Comparison of ENCODE assay signal across 8 cellular contexts in genomic region chr1:906532-907420, GRCh38. TPM values are rescaled to one million over a fixed set of nuclear protein-coding genes. Genes with fewer than 3 reads are reported as not detected.
DNase-seq lines count a peak whose midpoint lies in the region; ATAC-seq, FAIRE-seq and TF ChIP-seq lines count a peak whose summit lies in the region.

No MANE protein-coding gene starts in this region.

- no peaks in the 10 kb centered on the region for H3K9me3 ChIP-seq in CD4-positive, alpha-beta T cell (ENCODE audit: control insufficient read depth, low read length)
- H3K9me3 ChIP-seq in ascending aorta, result no peaks in the 10 kb centered on the region
- H3K9me3 ChIP-seq in HepG2 (ENCODE audit: low read length), result no peaks in the 10 kb centered on the region

- no peak overlapping the region for H3K4me2 ChIP-seq in HepG2 (ENCODE audit: low read depth, low read length)

- H4K20me1 ChIP-seq in HepG2 (ENCODE audit: insufficient read depth, low read length), result no peaks in the 10 kb centered on the region

- H3K27ac Mint-ChIP-seq in CD4-positive, alpha-beta T cell, result no peak overlapping the region
- H3K27ac Mint-ChIP-seq in activated CD4-positive, alpha-beta T cell treated with anti-CD3 and anti-CD28 coated beads, Interleukin-2, amount 10 ng/mL, durations not matched to agents 7 days and 5 days, result no peak overlapping the region

- WGBS in HepG2 (ENCODE audit: low lambda C conversion rate), result under 1% methylated on average over 12 of the region's 20 CpGs

- H3K4me1 Mint-ChIP-seq in CD4-positive, alpha-beta T cell (ENCODE audit: low read depth), result peaks cover 15% of the 10 kb centered on the region
- H3K4me1 Mint-ChIP-seq in activated CD4-positive, alpha-beta T cell treated with anti-CD3 and anti-CD28 coated beads, Interleukin-2, amount 10 ng/mL, durations not matched to agents 7 days and 5 days, result peaks cover 11% of the 10 kb centered on the region

- no peak overlapping the region for H3K4me3 ChIP-seq in ascending aorta
- H3K4me3 ChIP-seq in HepG2 (replicated peaks in 1 of 3; ENCODE audit: insufficient read depth in 1 of 3, low read depth in 2 of 3, low read length in 3 of 3), result no peak overlapping the region

- peaks cover 44% of the 10 kb centered on the region for H3K27me3 ChIP-seq in CD4-positive, alpha-beta T cell (ENCODE audit: control insufficient read depth, insufficient read depth, low read length)
- no peaks in the 10 kb centered on the region for H3K27me3 ChIP-seq in ascending aorta
- peaks cover 20 to 67% of the 10 kb centered on the region in 2 experiments; a peak in 4 of 5 replicates for H3K27me3 ChIP-seq in HepG2 (ENCODE audit: control insufficient read depth in 1 of 2, insufficient read depth in 2 of 2, low read length in 2 of 2)

- no peaks in the 10 kb centered on the region for H3K9me3 Mint-ChIP-seq in CD4-positive, alpha-beta T cell
- H3K9me3 Mint-ChIP-seq in activated CD4-positive, alpha-beta T cell treated with anti-CD3 and anti-CD28 coated beads, Interleukin-2, amount 10 ng/mL, durations not matched to agents 7 days and 5 days, result no peaks in the 10 kb centered on the region

- TF ChIP-seq CTCF in CD4-positive, alpha-beta T cell (IDR thresholded peaks at IDR 0.05), result no peak
- TF ChIP-seq CTCF in ascending aorta (IDR thresholded peaks at IDR 0.05) (no peak), HepG2 (CRISPR knock-in tag; IDR thresholded peaks at IDR 0.05) (no peak)

- TF ChIP-seq POLR2A in HepG2 (IDR thresholded peaks at IDR 0.05; ENCODE audit: insufficient read depth in 1 of 2, low read depth in 2 of 2, low read length in 2 of 2), result no peak

- peaks cover 52% of the 10 kb centered on the region for H3K27me3 Mint-ChIP-seq in CD4-positive, alpha-beta T cell
- H3K27me3 Mint-ChIP-seq in activated CD4-positive, alpha-beta T cell treated with anti-CD3 and anti-CD28 coated beads, Interleukin-2, amount 10 ng/mL, durations not matched to agents 7 days and 5 days, result peaks cover 43% of the 10 kb centered on the region

- POLR2A ChIA-PET in CD4-positive, alpha-beta T cell (lab: Charles Lee), result no interaction called here
- POLR2A ChIA-PET in HepG2 (lab: Yijun Ruan, JAX), result interaction anchor here (0.9 kb wide), 1 partner anchor 32 kb away, joined by 3 read pairs; no protein-coding TSS in a partner anchor
- POLR2A ChIA-PET in activated CD4-positive, alpha-beta T cell treated with anti-CD3 and anti-CD28 coated beads, Interleukin-2, amount 10 ng/mL, durations not matched to agents 7 days and 5 days (lab: Charles Lee), result no interaction called here

- TF ChIP-seq RAD21 in HepG2 (CRISPR knock-in tag; IDR thresholded peaks at IDR 0.05), result no peak

- DNase-seq in CD4-positive, alpha-beta T cell, result peak in 1 of 10 experiments; percentile 22
- DNase-seq in KG1 (lab: John Stamatoyannopoulos, UW), result peak; percentile 49
- DNase-seq in ascending aorta (ENCODE audit: low spot score in 2 of 2), result peak; percentile 21 to 75
- no peak for DNase-seq in HepG2 (ENCODE audit: low spot score)
- DNase-seq in NCI-H345 (lab: John Stamatoyannopoulos, UW), result no peak
- no peak for DNase-seq in activated CD4-positive, alpha-beta T cell treated with anti-CD3 and anti-CD28 coated beads, Interleukin-2, amount 10 ng/mL, durations not matched to agents 7 days and 5 days
- no peak for DNase-seq in OCI-M2 (lab: John Stamatoyannopoulos, UW; ENCODE audit: unreplicated experiment)

- intact Hi-C loops in CD4-positive, alpha-beta T cell (cut with DNase I, micrococcal nuclease), result loop anchor here in 1 of 2 experiments (5.0 to 10.0 kb wide), 2 partner anchors 51 to 158 kb away; partner anchors contain the start of gene NOC2L
- intact Hi-C loops in ascending aorta (cut with DNase I), result loop anchor here (5.0 kb wide), 1 partner anchor 51 kb away; the partner anchor contains the start of gene NOC2L
- intact Hi-C loops in HepG2 (cut with micrococcal nuclease; ENCODE audit: unreplicated experiment), result no loop called here

- H3K36me3 ChIP-seq in ascending aorta (no peaks in the 10 kb centered on the region), HepG2 (replicated peaks in 1 of 2; ENCODE audit: control insufficient read depth in 1 of 2, insufficient read depth in 2 of 2, low read length in 2 of 2) (no peaks in the 10 kb centered on the region)

- no TSS peak for BruUV-seq in HepG2 (replicated peaks; lab: Mats Ljungman, UMichigan)

- ATAC-seq in CD4-positive, alpha-beta T cell (ENCODE audit: poor library complexity), result no peak
- ATAC-seq in HepG2 (peak; percentile 48), HG02571 (IDR thresholded peaks at IDR 0.05; ENCODE audit: unreplicated experiment) (no peak)

- H3K36me3 Mint-ChIP-seq in CD4-positive, alpha-beta T cell (ENCODE audit: low read depth), result no peaks in the 10 kb centered on the region
- no peaks in the 10 kb centered on the region for H3K36me3 Mint-ChIP-seq in activated CD4-positive, alpha-beta T cell treated with anti-CD3 and anti-CD28 coated beads, Interleukin-2, amount 10 ng/mL, durations not matched to agents 7 days and 5 days (ENCODE audit: low read depth)

- peak overlapping the region; percentile 25 for H3K4me3 Mint-ChIP-seq in CD4-positive, alpha-beta T cell
- H3K4me3 Mint-ChIP-seq in activated CD4-positive, alpha-beta T cell treated with anti-CD3 and anti-CD28 coated beads, Interleukin-2, amount 10 ng/mL, durations not matched to agents 7 days and 5 days, result no peak overlapping the region

- no peaks in the 10 kb centered on the region for H3K79me2 ChIP-seq in HepG2 (ENCODE audit: insufficient read depth, low read length)

- CTCF ChIA-PET in CD4-positive, alpha-beta T cell (lab: Charles Lee), result no interaction called here
- CTCF ChIA-PET in HepG2 (lab: Yijun Ruan, JAX; ENCODE audit: low intra/inter-chr PET ratio, low total read pairs), result no interaction called here
- CTCF ChIA-PET in activated CD4-positive, alpha-beta T cell treated with anti-CD3 and anti-CD28 coated beads, Interleukin-2, amount 10 ng/mL, durations not matched to agents 7 days and 5 days (lab: Charles Lee), result interaction anchor here (0.7 to 2.5 kb wide), 5 partner anchors 8 to 99 kb away, joined by 3 to 8 read pairs (median 3); no protein-coding TSS in a partner anchor

- in situ Hi-C loops in HepG2 (cut with HindIII; ENCODE audit: extremely low pct_ligation_motif_present, low pct_unique_long_range_greater_than_20kb), result no loop called here

- no peak overlapping the region for H3K27ac ChIP-seq in CD4-positive, alpha-beta T cell (ENCODE audit: low read depth, low read length)
- no peak overlapping the region for H3K27ac ChIP-seq in ascending aorta
- no peak overlapping the region for H3K27ac ChIP-seq in HepG2 (ENCODE audit: extremely low read length, insufficient read depth, low read length)

- TF ChIP-seq EP300 in HepG2 (IDR thresholded peaks at IDR 0.05; ENCODE audit: low read depth in 2 of 2, low read length in 2 of 2), result no peak
- no peak for TF ChIP-seq EP300 in HepG2 (CRISPR knock-in tag; IDR thresholded peaks at IDR 0.05; ENCODE audit: borderline replicate concordance)

- peaks cover 0 to 3% of the 10 kb centered on the region in 2 donors for H3K4me1 ChIP-seq in ascending aorta
- H3K4me1 ChIP-seq in HepG2 (ENCODE audit: insufficient read depth, low read length), result peaks cover 35% of the 10 kb centered on the region

- no peak overlapping the region for H2AFZ ChIP-seq in HepG2 (ENCODE audit: low read length)

- no peak overlapping the region for H3K9ac ChIP-seq in HepG2 (ENCODE audit: insufficient read depth, low read depth, low read length)

- FAIRE-seq in HepG2 (lab: Jason Lieb, UNC), result no peak

RNA-seq across cellular contexts. Expression of gene SAMD11, which starts 16.9 kb away (rescaled TPM):
- not detected for total RNA-seq in CD4-positive, alpha-beta T cell
- total RNA-seq in ascending aorta, result 9.7 TPM
- 0.11 TPM in 1 of 2 replicates, not detected in the other for total RNA-seq in HepG2 (2016; rRNA removed; fragmentation: Illumina TruSeq; extraction: Trizol)
- total RNA-seq in HepG2 (2016; cell fraction: cytosol; rRNA removed; fragmentation: Illumina TruSeq; extraction: Trizol; ENCODE audit: low read depth), result not detected in 2 replicates
- total RNA-seq in HepG2 (2016; cell fraction: insoluble cytoplasmic fraction; rRNA removed; fragmentation: Illumina TruSeq; extraction: Trizol), result 0.13 TPM in 1 of 2 replicates, not detected in the other
- not detected in 2 replicates for total RNA-seq in HepG2 (2016; cell fraction: membrane; rRNA removed; fragmentation: Illumina TruSeq; extraction: Trizol)
- not detected in 2 replicates for total RNA-seq in HepG2 (2016; cell fraction: nucleus; rRNA removed; fragmentation: Illumina TruSeq; extraction: Trizol)
- 0.09 TPM in 1 of 2 replicates, not detected in the other for polyA plus RNA-seq in HepG2 (2011; rRNA removed)
- 0.09 and 0.24 TPM in 2 replicates for polyA plus RNA-seq in HepG2 (2011; cell fraction: cytosol; rRNA removed)
- polyA plus RNA-seq in HepG2 (2011; cell fraction: nucleus; rRNA removed), result 0.10 and 0.37 TPM in 2 replicates
- polyA plus RNA-seq in HepG2 (2012), result not detected in 2 replicates
- not detected in 2 replicates for polyA plus RNA-seq in HepG2 (2016; cell fraction: cytosol; fragmentation: Illumina TruSeq; extraction: Trizol; ENCODE audit: low read depth)
- not detected in 2 replicates for polyA plus RNA-seq in HepG2 (2016; cell fraction: insoluble cytoplasmic fraction; fragmentation: Illumina TruSeq; extraction: Trizol; ENCODE audit: low read depth)
- not detected in 2 replicates for polyA plus RNA-seq in HepG2 (2016; cell fraction: membrane; fragmentation: Illumina TruSeq; extraction: Trizol; ENCODE audit: low read depth)
- not detected in 2 replicates for polyA plus RNA-seq in HepG2 (2016; cell fraction: nucleus; fragmentation: Illumina TruSeq; extraction: Trizol; ENCODE audit: insufficient read depth, low read depth)
- 19.7 TPM in 1 of 2 replicates, not detected in the other for polyA minus RNA-seq in HepG2 (2011; rRNA and poly(A)+ RNA removed; ENCODE audit: low replicate concordance)
- 0.99 and 1.4 TPM in 2 replicates for polyA minus RNA-seq in HepG2 (2011; cell fraction: cytosol; rRNA and poly(A)+ RNA removed)
- polyA minus RNA-seq in HepG2 (2011; cell fraction: nucleus; rRNA and poly(A)+ RNA removed), result 1.2 TPM in 1 of 2 replicates, not detected in the other
- not detected for total RNA-seq in activated CD4-positive, alpha-beta T cell treated with anti-CD3 and anti-CD28 coated beads, Interleukin-2, amount 10 ng/mL, durations not matched to agents 7 days and 5 days

RNA-seq across cellular contexts. Expression of gene NOC2L, which starts 52.3 kb away (rescaled TPM):
- total RNA-seq in CD4-positive, alpha-beta T cell, result 10 to 100 TPM; 50.2 to 52.0 TPM
- total RNA-seq in ascending aorta, result 33.2 TPM
- 91.6 and 103 TPM in 2 replicates for total RNA-seq in HepG2 (2016; rRNA removed; fragmentation: Illumina TruSeq; extraction: Trizol)
- 14.1 and 16.1 TPM in 2 replicates for total RNA-seq in HepG2 (2016; cell fraction: cytosol; rRNA removed; fragmentation: Illumina TruSeq; extraction: Trizol; ENCODE audit: low read depth)
- total RNA-seq in HepG2 (2016; cell fraction: insoluble cytoplasmic fraction; rRNA removed; fragmentation: Illumina TruSeq; extraction: Trizol), result 81.2 and 109 TPM in 2 replicates
- total RNA-seq in HepG2 (2016; cell fraction: membrane; rRNA removed; fragmentation: Illumina TruSeq; extraction: Trizol), result 22.9 and 27.1 TPM in 2 replicates
- 53.2 and 63.8 TPM in 2 replicates for total RNA-seq in HepG2 (2016; cell fraction: nucleus; rRNA removed; fragmentation: Illumina TruSeq; extraction: Trizol)
- polyA plus RNA-seq in HepG2 (2011; rRNA removed), result 32.0 and 40.5 TPM in 2 replicates
- polyA plus RNA-seq in HepG2 (2011; cell fraction: cytosol; rRNA removed), result 33.6 and 44.6 TPM in 2 replicates
- polyA plus RNA-seq in HepG2 (2011; cell fraction: nucleus; rRNA removed), result 85.2 and 96.0 TPM in 2 replicates
- polyA plus RNA-seq in HepG2 (2012), result 41.8 and 44.3 TPM in 2 replicates
- polyA plus RNA-seq in HepG2 (2016; cell fraction: cytosol; fragmentation: Illumina TruSeq; extraction: Trizol; ENCODE audit: low read depth), result 5.1 and 6.4 TPM in 2 replicates
- polyA plus RNA-seq in HepG2 (2016; cell fraction: insoluble cytoplasmic fraction; fragmentation: Illumina TruSeq; extraction: Trizol; ENCODE audit: low read depth), result 69.1 and 81.1 TPM in 2 replicates
- polyA plus RNA-seq in HepG2 (2016; cell fraction: membrane; fragmentation: Illumina TruSeq; extraction: Trizol; ENCODE audit: low read depth), result 9.8 and 11.1 TPM in 2 replicates
- polyA plus RNA-seq in HepG2 (2016; cell fraction: nucleus; fragmentation: Illumina TruSeq; extraction: Trizol; ENCODE audit: insufficient read depth, low read depth), result 108 and 110 TPM in 2 replicates
- polyA minus RNA-seq in HepG2 (2011; rRNA and poly(A)+ RNA removed; ENCODE audit: low replicate concordance), result 118 and 166 TPM in 2 replicates
- 43.1 and 44.0 TPM in 2 replicates for polyA minus RNA-seq in HepG2 (2011; cell fraction: cytosol; rRNA and poly(A)+ RNA removed)
- 18.8 and 20.1 TPM in 2 replicates for polyA minus RNA-seq in HepG2 (2011; cell fraction: nucleus; rRNA and poly(A)+ RNA removed)
- 10 to 100 TPM; 60.5 to 71.8 TPM for total RNA-seq in activated CD4-positive, alpha-beta T cell treated with anti-CD3 and anti-CD28 coated beads, Interleukin-2, amount 10 ng/mL, durations not matched to agents 7 days and 5 days

RNA-seq across cellular contexts. Expression of gene KLHL17, which starts 53.6 kb away (rescaled TPM):
- total RNA-seq in CD4-positive, alpha-beta T cell, result 10 to 100 TPM; 13.9 TPM
- total RNA-seq in ascending aorta, result 16.6 TPM
- 2.8 and 9.3 TPM in 2 replicates for total RNA-seq in HepG2 (2016; rRNA removed; fragmentation: Illumina TruSeq; extraction: Trizol)
- total RNA-seq in HepG2 (2016; cell fraction: cytosol; rRNA removed; fragmentation: Illumina TruSeq; extraction: Trizol; ENCODE audit: low read depth), result 4.5 and 5.0 TPM in 2 replicates
- 2.4 and 10.3 TPM in 2 replicates for total RNA-seq in HepG2 (2016; cell fraction: insoluble cytoplasmic fraction; rRNA removed; fragmentation: Illumina TruSeq; extraction: Trizol)
- total RNA-seq in HepG2 (2016; cell fraction: membrane; rRNA removed; fragmentation: Illumina TruSeq; extraction: Trizol), result 2.6 and 2.8 TPM in 2 replicates
- total RNA-seq in HepG2 (2016; cell fraction: nucleus; rRNA removed; fragmentation: Illumina TruSeq; extraction: Trizol), result 14.8 and 15.9 TPM in 2 replicates
- polyA plus RNA-seq in HepG2 (2011; rRNA removed), result 24.7 and 31.4 TPM in 2 replicates
- polyA plus RNA-seq in HepG2 (2011; cell fraction: cytosol; rRNA removed), result 6.8 and 12.3 TPM in 2 replicates
- polyA plus RNA-seq in HepG2 (2011; cell fraction: nucleus; rRNA removed), result 590 and 778 TPM in 2 replicates
- 11.7 and 19.1 TPM in 2 replicates for polyA plus RNA-seq in HepG2 (2012)
- 1.1 and 1.3 TPM in 2 replicates for polyA plus RNA-seq in HepG2 (2016; cell fraction: cytosol; fragmentation: Illumina TruSeq; extraction: Trizol; ENCODE audit: low read depth)
- polyA plus RNA-seq in HepG2 (2016; cell fraction: insoluble cytoplasmic fraction; fragmentation: Illumina TruSeq; extraction: Trizol; ENCODE audit: low read depth), result 3.4 and 3.7 TPM in 2 replicates
- polyA plus RNA-seq in HepG2 (2016; cell fraction: membrane; fragmentation: Illumina TruSeq; extraction: Trizol; ENCODE audit: low read depth), result 1.9 and 2.4 TPM in 2 replicates
- 71.9 and 74.8 TPM in 2 replicates for polyA plus RNA-seq in HepG2 (2016; cell fraction: nucleus; fragmentation: Illumina TruSeq; extraction: Trizol; ENCODE audit: insufficient read depth, low read depth)
- 4.3 and 19.5 TPM in 2 replicates for polyA minus RNA-seq in HepG2 (2011; rRNA and poly(A)+ RNA removed; ENCODE audit: low replicate concordance)
- polyA minus RNA-seq in HepG2 (2011; cell fraction: cytosol; rRNA and poly(A)+ RNA removed), result 4.6 and 4.9 TPM in 2 replicates
- polyA minus RNA-seq in HepG2 (2011; cell fraction: nucleus; rRNA and poly(A)+ RNA removed), result 24.9 and 31.0 TPM in 2 replicates
- total RNA-seq in activated CD4-positive, alpha-beta T cell treated with anti-CD3 and anti-CD28 coated beads, Interleukin-2, amount 10 ng/mL, durations not matched to agents 7 days and 5 days, result 10 to 100 TPM; 23.6 to 27.1 TPM

RNA-seq across cellular contexts. Expression of gene PLEKHN1, which starts 59.5 kb away (rescaled TPM):
- total RNA-seq in CD4-positive, alpha-beta T cell, result under 1 TPM; 0.69 to 0.95 TPM
- total RNA-seq in ascending aorta, result not detected
- total RNA-seq in HepG2 (2016; rRNA removed; fragmentation: Illumina TruSeq; extraction: Trizol), result 0.21 and 0.42 TPM in 2 replicates
- total RNA-seq in HepG2 (2016; cell fraction: cytosol; rRNA removed; fragmentation: Illumina TruSeq; extraction: Trizol; ENCODE audit: low read depth), result not detected in 2 replicates
- 0.31 and 0.48 TPM in 2 replicates for total RNA-seq in HepG2 (2016; cell fraction: insoluble cytoplasmic fraction; rRNA removed; fragmentation: Illumina TruSeq; extraction: Trizol)
- 0.15 and 0.17 TPM in 2 replicates for total RNA-seq in HepG2 (2016; cell fraction: membrane; rRNA removed; fragmentation: Illumina TruSeq; extraction: Trizol)
- total RNA-seq in HepG2 (2016; cell fraction: nucleus; rRNA removed; fragmentation: Illumina TruSeq; extraction: Trizol), result 0.59 and 0.63 TPM in 2 replicates
- polyA plus RNA-seq in HepG2 (2011; rRNA removed), result 0.58 and 0.59 TPM in 2 replicates
- polyA plus RNA-seq in HepG2 (2011; cell fraction: cytosol; rRNA removed), result 0.13 and 0.23 TPM in 2 replicates
- polyA plus RNA-seq in HepG2 (2011; cell fraction: nucleus; rRNA removed), result 13.2 and 15.5 TPM in 2 replicates
- polyA plus RNA-seq in HepG2 (2012), result 0.51 and 0.55 TPM in 2 replicates
- polyA plus RNA-seq in HepG2 (2016; cell fraction: cytosol; fragmentation: Illumina TruSeq; extraction: Trizol; ENCODE audit: low read depth), result 0.05 and 0.09 TPM in 2 replicates
- polyA plus RNA-seq in HepG2 (2016; cell fraction: insoluble cytoplasmic fraction; fragmentation: Illumina TruSeq; extraction: Trizol; ENCODE audit: low read depth), result 0.29 and 0.48 TPM in 2 replicates
- polyA plus RNA-seq in HepG2 (2016; cell fraction: membrane; fragmentation: Illumina TruSeq; extraction: Trizol; ENCODE audit: low read depth), result 0.13 and 0.29 TPM in 2 replicates
- polyA plus RNA-seq in HepG2 (2016; cell fraction: nucleus; fragmentation: Illumina TruSeq; extraction: Trizol; ENCODE audit: insufficient read depth, low read depth), result 2.6 and 2.7 TPM in 2 replicates
- polyA minus RNA-seq in HepG2 (2011; rRNA and poly(A)+ RNA removed; ENCODE audit: low replicate concordance), result 0.26 and 0.54 TPM in 2 replicates
- 0.53 TPM in 1 of 2 replicates, not detected in the other for polyA minus RNA-seq in HepG2 (2011; cell fraction: cytosol; rRNA and poly(A)+ RNA removed)
- 1.8 and 1.9 TPM in 2 replicates for polyA minus RNA-seq in HepG2 (2011; cell fraction: nucleus; rRNA and poly(A)+ RNA removed)
- total RNA-seq in activated CD4-positive, alpha-beta T cell treated with anti-CD3 and anti-CD28 coated beads, Interleukin-2, amount 10 ng/mL, durations not matched to agents 7 days and 5 days, result 1 to 10 TPM; 3.2 TPM

Comparison
In these comparisons a context has a peak if more than half of its experiments do, and no peak if none do; other contexts are left out.
1. DNase-seq: peak in KG1 (single experiment) and ascending aorta (2 of 2); none in HepG2 (single experiment), NCI-H345 (single experiment), activated CD4-positive, alpha-beta T cell treated with anti-CD3 and anti-CD28 coated beads, Interleukin-2, amount 10 ng/mL, durations not matched to agents 7 days and 5 days (single experiment) and OCI-M2 (single experiment).